Comparison of ENCODE assay signal across 8 cellular contexts in genomic region chr5:134905246-134905996, GRCh38. TPM values are rescaled to one million over a fixed set of nuclear protein-coding genes. Genes with fewer than 3 reads are reported as not detected.
A peak's percentile ranks its signal among the peaks of the same experiment; 100 is the strongest.
DNase-seq lines count a peak whose midpoint lies in the region; ATAC-seq and TF ChIP-seq lines count a peak whose summit lies in the region.

No MANE protein-coding gene starts in this region.

- no peaks in the 10 kb centered on the region for H3K9me2 ChIP-seq in PC-9 (ENCODE audit: insufficient read depth)

- peaks cover 13% of the 10 kb centered on the region for H3F3A ChIP-seq in PC-9 (ENCODE audit: insufficient read depth, low read depth)

- peak; percentile 32 for ATAC-seq in GM21360 (IDR thresholded peaks at IDR 0.05; ENCODE audit: unreplicated experiment)
- ATAC-seq in activated T-cell treated with anti-CD3 and anti-CD28 coated beads, Interleukin-2, amount 50 U/mL, for 72 hours (replicated peaks in 1 of 2), result peak; percentile 14 to 26
- peak; percentile 7 to 25 for ATAC-seq in natural killer cell treated with Interleukin-12 subunit alpha and Interleukin-12 subunit beta and Interleukin-15 and Interleukin-18, amount 100 ng/mL, for 72 hours
- ATAC-seq in stimulated activated naive CD8-positive, alpha-beta T cell treated with anti-CD3 and anti-CD28 coated beads, Interleukin-15, amount 100 ng/mL, for 72 hours, result peak; percentile 37

- H3K27me3 ChIP-seq in PC-9 (ENCODE audit: insufficient read depth, low read depth) (no peaks in the 10 kb centered on the region), fibroblast of lung (ENCODE audit: control insufficient read depth, insufficient read depth, low read length) (no peaks in the 10 kb centered on the region)

- H3K36me3 ChIP-seq in PC-9 (ENCODE audit: low read depth) (0 out of 2 replicates have a peak, but pooled peaks cover 5% of the 10 kb centered on the region), fibroblast of lung (ENCODE audit: control insufficient read depth, insufficient read depth, low read length) (no peaks in the 10 kb centered on the region)

- peak overlapping the region; percentile 97 to 99 for H3K4me3 Mint-ChIP-seq in activated T-cell treated with anti-CD3 and anti-CD28 coated beads, Interleukin-2, amount 50 U/mL, for 72 hours
- peak overlapping the region; percentile 88 for H3K4me3 Mint-ChIP-seq in natural killer cell treated with Interleukin-12 subunit alpha and Interleukin-12 subunit beta and Interleukin-15 and Interleukin-18, amount 100 ng/mL, for 72 hours
- peak overlapping the region; percentile 97 for H3K4me3 Mint-ChIP-seq in stimulated activated naive CD8-positive, alpha-beta T cell treated with anti-CD3 and anti-CD28 coated beads, Interleukin-15, amount 100 ng/mL, for 72 hours

- H3K27ac Mint-ChIP-seq in activated T-cell treated with anti-CD3 and anti-CD28 coated beads, Interleukin-2, amount 50 U/mL, for 72 hours, result peak overlapping the region; percentile 100
- peak overlapping the region; percentile 89 to 95 for H3K27ac Mint-ChIP-seq in natural killer cell treated with Interleukin-12 subunit alpha and Interleukin-12 subunit beta and Interleukin-15 and Interleukin-18, amount 100 ng/mL, for 72 hours
- peak overlapping the region; percentile 98 to 99 for H3K27ac Mint-ChIP-seq in stimulated activated naive CD8-positive, alpha-beta T cell treated with anti-CD3 and anti-CD28 coated beads, Interleukin-15, amount 100 ng/mL, for 72 hours

- H3K79me2 ChIP-seq in PC-9 (ENCODE audit: low read depth) (peaks cover 14% of the 10 kb centered on the region), fibroblast of lung (ENCODE audit: control insufficient read depth, insufficient read depth, low read length) (peaks cover 4% of the 10 kb centered on the region)

- H3K9me3 ChIP-seq in PC-9 (ENCODE audit: insufficient read depth, low read depth) (no peaks in the 10 kb centered on the region), fibroblast of lung (ENCODE audit: control insufficient read depth, insufficient read depth, low read depth, low read length) (no peaks in the 10 kb centered on the region)

- H3K4me2 ChIP-seq in PC-9, result peak overlapping the region; percentile 92
- H3K4me2 ChIP-seq in fibroblast of lung (ENCODE audit: extremely low read depth, insufficient read depth, low read length), result peak overlapping the region; percentile 73

- DNase-seq in D341Med (ENCODE audit: low spot score) (peak; percentile 64), HUDEP-2 (lab: John Stamatoyannopoulos, UW; ENCODE audit: unreplicated experiment in 76 of 76) (peak in 63 of 76 experiments; percentile 15 to 86 (median 60)), PC-9 (peak in 1 of 2 experiments; percentile 49), fibroblast of lung (ENCODE audit: low read depth in 2 of 2) (peak; percentile 60 to 81)
- peak; percentile 67 to 73 for DNase-seq in activated T-cell treated with anti-CD3 and anti-CD28 coated beads, Interleukin-2, amount 50 U/mL, for 72 hours
- no peak for DNase-seq in natural killer cell treated with Interleukin-12 subunit alpha and Interleukin-12 subunit beta and Interleukin-15 and Interleukin-18, amount 100 ng/mL, for 72 hours (ENCODE audit: low spot score)
- peak; percentile 76 to 77 for DNase-seq in stimulated activated naive CD8-positive, alpha-beta T cell treated with anti-CD3 and anti-CD28 coated beads, Interleukin-15, amount 100 ng/mL, for 72 hours

- intact Hi-C loops in PC-9 (cut with micrococcal nuclease; ENCODE audit: unreplicated experiment), result loop anchor here (1.0 to 10.0 kb wide), 4 partner anchors 31 to 601 kb away; partner anchors contain the start of genes CAMLG and TXNDC15

- H3K27me3 Mint-ChIP-seq in activated T-cell treated with anti-CD3 and anti-CD28 coated beads, Interleukin-2, amount 50 U/mL, for 72 hours (ENCODE audit: low read depth), result no peaks in the 10 kb centered on the region
- no peaks in the 10 kb centered on the region for H3K27me3 Mint-ChIP-seq in natural killer cell treated with Interleukin-12 subunit alpha and Interleukin-12 subunit beta and Interleukin-15 and Interleukin-18, amount 100 ng/mL, for 72 hours
- no peaks in the 10 kb centered on the region for H3K27me3 Mint-ChIP-seq in stimulated activated naive CD8-positive, alpha-beta T cell treated with anti-CD3 and anti-CD28 coated beads, Interleukin-15, amount 100 ng/mL, for 72 hours

- H3K36me3 Mint-ChIP-seq in activated T-cell treated with anti-CD3 and anti-CD28 coated beads, Interleukin-2, amount 50 U/mL, for 72 hours (ENCODE audit: insufficient read depth in 2 of 2), result peaks cover 3 to 4% of the 10 kb centered on the region in 2 donors
- no peaks in the 10 kb centered on the region for H3K36me3 Mint-ChIP-seq in natural killer cell treated with Interleukin-12 subunit alpha and Interleukin-12 subunit beta and Interleukin-15 and Interleukin-18, amount 100 ng/mL, for 72 hours

- peaks cover 7% of the 10 kb centered on the region; the same call in 1 of the 2 replicates for H3K4me1 ChIP-seq in PC-9 (replicated peaks; ENCODE audit: insufficient read depth)
- H3K4me1 ChIP-seq in fibroblast of lung (ENCODE audit: control insufficient read depth, extremely low read depth, insufficient read depth, low read length), result peaks cover 2% of the 10 kb centered on the region

- H4K20me1 ChIP-seq in PC-9 (ENCODE audit: insufficient read depth) (no peaks in the 10 kb centered on the region), fibroblast of lung (ENCODE audit: control insufficient read depth, extremely low read depth, insufficient read depth, low read length) (no peaks in the 10 kb centered on the region)

- peak overlapping the region; percentile 92 for H3K9ac ChIP-seq in fibroblast of lung (ENCODE audit: insufficient read depth, low read length)

- H3K27ac ChIP-seq in PC-9, result peak overlapping the region; percentile 86
- peak overlapping the region; percentile 79 for H3K27ac ChIP-seq in fibroblast of lung (ENCODE audit: insufficient read depth, low read length)

- H3K9me3 Mint-ChIP-seq in activated T-cell treated with anti-CD3 and anti-CD28 coated beads, Interleukin-2, amount 50 U/mL, for 72 hours, result no peaks in the 10 kb centered on the region
- no peaks in the 10 kb centered on the region for H3K9me3 Mint-ChIP-seq in natural killer cell treated with Interleukin-12 subunit alpha and Interleukin-12 subunit beta and Interleukin-15 and Interleukin-18, amount 100 ng/mL, for 72 hours
- no peaks in the 10 kb centered on the region for H3K9me3 Mint-ChIP-seq in stimulated activated naive CD8-positive, alpha-beta T cell treated with anti-CD3 and anti-CD28 coated beads, Interleukin-15, amount 100 ng/mL, for 72 hours

- H2AFZ ChIP-seq in PC-9 (peak overlapping the region; percentile 91), fibroblast of lung (ENCODE audit: low read length) (peak overlapping the region; percentile 62)

- TF ChIP-seq CTCF in PC-9 (conservative IDR thresholded peaks at IDR 0.05), result peak; percentile 90
- peak; percentile 63 to 68 for TF ChIP-seq CTCF in fibroblast of lung (conservative IDR thresholded peaks at IDR 0.05 in 1 of 2, IDR thresholded peaks at IDR 0.05 in 1 of 2; ENCODE audit: low read depth in 1 of 2, low read length in 2 of 2)

- no TSS peak for BruUV-seq in PC-9 (replicated peaks; lab: Mats Ljungman, UMichigan)

- H3K4me3 ChIP-seq in PC-9, result peak overlapping the region; percentile 99
- peak overlapping the region; percentile 56 to 91 (median 82) for H3K4me3 ChIP-seq in fibroblast of lung (replicated peaks in 1 of 4; ENCODE audit: control extremely low read depth in 1 of 4, insufficient read depth in 1 of 4, low read depth in 3 of 4, low read length in 4 of 4)

- CTCF ChIA-PET in PC-9 (lab: Charles Lee), result interaction anchor here (0.5 to 1.5 kb wide), 4 partner anchors 53 to 363 kb away, joined by 5 to 15 read pairs (median 6); no protein-coding TSS in a partner anchor

- H3K4me1 Mint-ChIP-seq in activated T-cell treated with anti-CD3 and anti-CD28 coated beads, Interleukin-2, amount 50 U/mL, for 72 hours (ENCODE audit: low read depth), result peaks cover 24% of the 10 kb centered on the region
- H3K4me1 Mint-ChIP-seq in natural killer cell treated with Interleukin-12 subunit alpha and Interleukin-12 subunit beta and Interleukin-15 and Interleukin-18, amount 100 ng/mL, for 72 hours (ENCODE audit: low read depth in 2 of 2), result peaks cover 0 to 5% of the 10 kb centered on the region in 2 donors
- peaks cover 24% of the 10 kb centered on the region for H3K4me1 Mint-ChIP-seq in stimulated activated naive CD8-positive, alpha-beta T cell treated with anti-CD3 and anti-CD28 coated beads, Interleukin-15, amount 100 ng/mL, for 72 hours

- POLR2A ChIA-PET in PC-9 (lab: Charles Lee; ENCODE audit: unreplicated experiment), result interaction anchor here (0.6 kb wide), 1 partner anchor 127 kb away, joined by 3 read pairs; no protein-coding TSS in a partner anchor

RNA-seq across cellular contexts. Expression of gene PCBD2, which starts 0.5 kb away (rescaled TPM):
- total RNA-seq in PC-9 (2021) (14.5 and 17.6 TPM in 2 replicates), fibroblast of lung (2.8 and 5.4 TPM in 2 replicates)
- 10 to 100 TPM; 22.1 to 22.2 TPM for total RNA-seq in activated T-cell treated with anti-CD3 and anti-CD28 coated beads, Interleukin-2, amount 50 U/mL, for 72 hours
- 3.8 and 6.6 TPM in 2 replicates for polyA plus RNA-seq in fibroblast of lung
- 4.0 and 5.6 TPM in 2 replicates for polyA plus RNA-seq in fibroblast of lung (2012)
- polyA minus RNA-seq in fibroblast of lung (ENCODE audit: low replicate concordance), result 0.19 and 0.67 TPM in 2 replicates
- 10 to 100 TPM; 10.5 to 15.7 TPM for total RNA-seq in natural killer cell treated with Interleukin-12 subunit alpha and Interleukin-12 subunit beta and Interleukin-15 and Interleukin-18, amount 100 ng/mL, for 72 hours

RNA-seq across cellular contexts. Expression of gene TXNDC15, which starts 31.2 kb away (rescaled TPM):
- 18.0 and 19.5 TPM in 2 replicates for total RNA-seq in PC-9 (2021)
- total RNA-seq in activated T-cell treated with anti-CD3 and anti-CD28 coated beads, Interleukin-2, amount 50 U/mL, for 72 hours, result 10 to 100 TPM; 46.9 TPM
- 65.9 and 71.7 TPM in 2 replicates for total RNA-seq in fibroblast of lung
- 86.0 and 132 TPM in 2 replicates for polyA plus RNA-seq in fibroblast of lung
- polyA plus RNA-seq in fibroblast of lung (2012), result 85.1 and 111 TPM in 2 replicates
- polyA minus RNA-seq in fibroblast of lung (ENCODE audit: low replicate concordance), result 54.6 and 83.2 TPM in 2 replicates
- total RNA-seq in natural killer cell treated with Interleukin-12 subunit alpha and Interleukin-12 subunit beta and Interleukin-15 and Interleukin-18, amount 100 ng/mL, for 72 hours, result 10 to 100 TPM; 69.9 TPM

RNA-seq across cellular contexts. Expression of gene C5orf24, which starts 59.7 kb away (rescaled TPM):
- total RNA-seq in PC-9 (2021) (16.4 and 29.2 TPM in 2 replicates), fibroblast of lung (33.6 and 40.0 TPM in 2 replicates)
- 10 to 100 TPM; 39.4 TPM for total RNA-seq in activated T-cell treated with anti-CD3 and anti-CD28 coated beads, Interleukin-2, amount 50 U/mL, for 72 hours
- polyA plus RNA-seq in fibroblast of lung, result 45.2 and 71.3 TPM in 2 replicates
- polyA plus RNA-seq in fibroblast of lung (2012), result 25.9 and 40.7 TPM in 2 replicates
- 6.4 and 10.9 TPM in 2 replicates for polyA minus RNA-seq in fibroblast of lung (ENCODE audit: low replicate concordance)
- 10 to 100 TPM; 33.3 to 34.5 TPM for total RNA-seq in natural killer cell treated with Interleukin-12 subunit alpha and Interleukin-12 subunit beta and Interleukin-15 and Interleukin-18, amount 100 ng/mL, for 72 hours
